Comparison of ENCODE assay signal across 8 cellular contexts in the genomic region with DNA sequence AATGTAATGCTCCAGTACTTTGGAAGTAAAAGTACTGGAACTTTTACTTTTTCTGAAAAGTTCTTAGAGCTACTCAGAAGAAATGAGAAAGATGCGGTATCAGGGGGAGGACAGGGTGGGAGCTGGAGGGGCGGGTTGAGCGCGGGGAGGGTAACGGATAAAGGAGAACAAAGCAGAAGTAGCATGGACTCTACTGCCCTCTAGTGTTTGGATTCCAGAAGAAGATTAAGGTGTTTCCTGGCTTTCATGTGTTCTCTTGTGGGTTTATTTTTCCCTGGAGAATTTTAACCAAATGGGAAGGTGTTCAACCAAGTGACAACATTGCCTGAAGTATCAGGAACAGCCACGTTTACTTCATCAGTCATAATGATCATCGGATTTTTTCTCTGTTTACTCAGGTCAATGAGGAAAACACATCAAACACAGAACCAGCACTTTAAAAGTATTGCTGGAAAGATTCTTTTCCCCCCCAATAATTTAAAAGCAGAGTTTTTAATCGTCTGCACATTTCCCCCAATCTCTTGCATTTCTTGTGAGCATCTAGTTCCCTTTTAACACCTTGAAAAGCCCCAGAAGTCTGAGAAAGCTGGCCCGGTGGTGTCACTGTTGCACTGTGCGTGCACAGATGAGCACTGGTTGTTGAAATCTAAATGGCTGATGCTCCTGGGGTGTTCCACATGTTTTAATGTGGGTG.
DNase-seq lines count a peak whose midpoint lies in the region; ATAC-seq, FAIRE-seq and TF ChIP-seq lines count a peak whose summit lies in the region.

No MANE protein-coding gene starts in this region.

- peak overlapping the region; percentile 81 for H3K4me2 ChIP-seq in astrocyte (ENCODE audit: low read length)

- TF ChIP-seq POLR2A in testis (IDR thresholded peaks at IDR 0.05), result no peak

- intact Hi-C loops in testis (cut with DNase I; ENCODE audit: low total_unique reads), result no loop called here

- H3K4me3 ChIP-seq in astrocyte (ENCODE audit: insufficient read depth, low read depth, low read length), result peak overlapping the region; percentile 13
- no peak overlapping the region for H3K4me3 ChIP-seq in testis

- ATAC-seq in HG02943 (IDR thresholded peaks at IDR 0.05; ENCODE audit: low read depth, unreplicated experiment) (peak; percentile 74), GM19023 (IDR thresholded peaks at IDR 0.05; ENCODE audit: unreplicated experiment) (no peak)

- H3K9ac ChIP-seq in astrocyte (ENCODE audit: low read length), result peak overlapping the region; percentile 42

- H2AFZ ChIP-seq in astrocyte (ENCODE audit: low read depth, low read length), result no peak overlapping the region

- peaks cover 2% of the 10 kb centered on the region for H3K9me3 Mint-ChIP-seq in astrocyte (ENCODE audit: unreplicated experiment)

- peak; percentile 72 for TF ChIP-seq CTCF in GM12872 (IDR thresholded peaks at IDR 0.05; ENCODE audit: insufficient read depth, low read depth, low read length)
- peak; percentile 54 for TF ChIP-seq CTCF in astrocyte (IDR thresholded peaks at IDR 0.05; ENCODE audit: insufficient read depth, low read depth, low read length)
- peak; percentile 32 to 77 (median 59) for TF ChIP-seq CTCF in testis (IDR thresholded peaks at IDR 0.05)

- no peaks in the 10 kb centered on the region for H3K27me3 Mint-ChIP-seq in astrocyte (ENCODE audit: low read depth, unreplicated experiment)

- 18 to 20% methylated on average over 10 of the region's 10 CpGs for WGBS in testis, 2 donors

- H3K27ac ChIP-seq in astrocyte (ENCODE audit: low read depth, low read length), result no peak overlapping the region
- no peak overlapping the region for H3K27ac ChIP-seq in testis

- peak overlapping the region; percentile 5 for H3K27ac Mint-ChIP-seq in astrocyte (ENCODE audit: unreplicated experiment)

- peak; percentile 83 for FAIRE-seq in astrocyte (lab: Jason Lieb, UNC)

- H3K36me3 Mint-ChIP-seq in astrocyte (ENCODE audit: low read depth, unreplicated experiment), result no peaks in the 10 kb centered on the region

- peaks cover 9% of the 10 kb centered on the region for H3K4me1 Mint-ChIP-seq in astrocyte (ENCODE audit: low read depth, unreplicated experiment)

- no peaks in the 10 kb centered on the region for H3K27me3 ChIP-seq in astrocyte (ENCODE audit: insufficient read depth, low read length)
- no peaks in the 10 kb centered on the region for H3K27me3 ChIP-seq in testis

- H3K4me1 ChIP-seq in astrocyte (ENCODE audit: insufficient read depth, low read length) (peaks cover 4% of the 10 kb centered on the region), testis (peaks cover 3% of the 10 kb centered on the region)

- H3K9me3 ChIP-seq in astrocyte (ENCODE audit: insufficient read depth, low read depth, low read length), result no peaks in the 10 kb centered on the region
- H3K9me3 ChIP-seq in testis, result no peaks in the 10 kb centered on the region

- H3K36me3 ChIP-seq in astrocyte (ENCODE audit: insufficient read depth, low read length), result no peaks in the 10 kb centered on the region
- H3K36me3 ChIP-seq in testis (ENCODE audit: low read depth, missing control alignments), result no peaks in the 10 kb centered on the region

- H4K20me1 ChIP-seq in astrocyte (ENCODE audit: insufficient read depth, low read length), result no peaks in the 10 kb centered on the region

- DNase-seq in NCI-H2196 treated with DMSO at 0.1 percent for 48 hours (lab: John Stamatoyannopoulos, UW; ENCODE audit: unreplicated experiment) (peak; percentile 68), astrocyte (ENCODE audit: low read depth) (peak; percentile 47), iPS DF 19.7 (ENCODE audit: low read depth, low spot score) (peak; percentile 50), testis (peak; percentile 44), T1000 (lab: John Stamatoyannopoulos, UW) (no peak)

- H3K4me3 Mint-ChIP-seq in astrocyte (ENCODE audit: unreplicated experiment), result peak overlapping the region; percentile 65

- no peaks in the 10 kb centered on the region for H3K79me2 ChIP-seq in astrocyte (ENCODE audit: insufficient read depth, low read length)
